ENCODE assay signal across 8 cellular contexts in the genomic region with DNA sequence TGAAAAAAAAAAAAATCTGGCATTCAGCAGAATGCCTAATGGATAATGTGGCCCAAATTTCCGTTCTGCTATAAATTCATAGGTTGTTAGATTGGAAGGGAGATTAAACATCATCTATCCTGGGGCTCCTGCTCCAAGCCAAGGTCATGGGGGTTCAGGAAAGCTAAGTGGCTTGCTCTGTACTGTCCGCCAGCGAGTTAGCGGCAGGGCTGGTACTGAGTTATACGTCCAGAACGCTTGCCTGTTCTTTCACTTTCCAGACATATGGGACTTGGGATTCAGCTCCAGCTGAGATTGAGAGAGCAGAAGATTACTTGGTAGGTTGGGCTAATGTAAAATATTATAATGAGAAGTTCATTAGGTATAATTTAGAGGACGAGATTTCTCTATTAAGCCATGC. TPM values are rescaled to one million over a fixed set of nuclear protein-coding genes. Genes with fewer than 3 reads are reported as not detected.
DNase-seq lines count a peak whose midpoint lies in the region; TF ChIP-seq lines count a peak whose summit lies in the region.

No MANE protein-coding gene starts in this region.

- in situ Hi-C loops in astrocyte of the spinal cord (cut with HindIII; ENCODE audit: low sequenced_read_pairs) = no loop called here

- H3F3A ChIP-seq in smooth muscle cell (ENCODE audit: low read depth) = peaks cover 5% of the 10 kb centered on the region

- peaks cover 65% of the 10 kb centered on the region for H3K79me2 ChIP-seq in smooth muscle cell (ENCODE audit: low read depth)

- H3K4me3 ChIP-seq in astrocyte of the spinal cord (ENCODE audit: low read depth, low read length) = peak overlapping the region; percentile 70
- peak overlapping the region; percentile 98 for H3K4me3 ChIP-seq in iPS-20b (ENCODE audit: low read length)
- peak overlapping the region; percentile 77 for H3K4me3 ChIP-seq in smooth muscle cell

- DNase-seq in SIG-M5 treated with dmso at 0.1 percent for 504 hours (lab: John Stamatoyannopoulos, UW; ENCODE audit: unreplicated experiment) (peak; percentile 1), SIG-M5 (lab: John Stamatoyannopoulos, UW) (no peak), NCI-H1105 treated with DMSO at 0.1 percent for 48 hours (lab: John Stamatoyannopoulos, UW) (peak; percentile 20), astrocyte of the spinal cord (ENCODE audit: low read depth, low spot score) (peak; percentile 58), smooth muscle cell (lab: John Stamatoyannopoulos, UW; ENCODE audit: unreplicated experiment) (no peak), NOMO-1 treated with dmso at 0.1 percent for 144 hours (lab: John Stamatoyannopoulos, UW; ENCODE audit: unreplicated experiment) (no peak), NCI-H2081 treated with DMSO at 0.1 percent for 48 hours (lab: John Stamatoyannopoulos, UW) (no peak)

- H3K36me3 ChIP-seq in iPS-20b (ENCODE audit: insufficient read depth, low read depth, low read length) (peaks cover 18% of the 10 kb centered on the region), smooth muscle cell (ENCODE audit: low read depth) (no peaks in the 10 kb centered on the region)

- H3K4me1 ChIP-seq in iPS-20b (ENCODE audit: insufficient read depth, low read length) (peaks cover 7% of the 10 kb centered on the region), smooth muscle cell (ENCODE audit: low read depth) (peaks cover 22% of the 10 kb centered on the region)

- H4K20me1 ChIP-seq in smooth muscle cell (ENCODE audit: low read depth) = peaks cover 29% of the 10 kb centered on the region

- H3K4me2 ChIP-seq in smooth muscle cell = peak overlapping the region; percentile 89

- H3K9ac ChIP-seq in iPS-20b (ENCODE audit: low read depth, low read length) = peak overlapping the region; percentile 93
- H3K9ac ChIP-seq in smooth muscle cell (ENCODE audit: low read depth) = peak overlapping the region; percentile 93

- peak overlapping the region; percentile 77 for H2AFZ ChIP-seq in smooth muscle cell (ENCODE audit: low read depth)

- TF ChIP-seq CTCF in astrocyte of the spinal cord (IDR thresholded peaks at IDR 0.05; ENCODE audit: low read depth, low read length) (no peak), smooth muscle cell (IDR thresholded peaks at IDR 0.05; ENCODE audit: borderline replicate concordance, insufficient read depth, poor library complexity, severe bottlenecking) (no peak)

- H3K27me3 ChIP-seq in iPS-20b (ENCODE audit: insufficient read depth, low read length) = no peaks in the 10 kb centered on the region
- no peaks in the 10 kb centered on the region for H3K27me3 ChIP-seq in smooth muscle cell (ENCODE audit: low read depth)

- H3K9me3 ChIP-seq in iPS-20b (ENCODE audit: insufficient read depth, low read depth, low read length) (no peaks in the 10 kb centered on the region), smooth muscle cell (replicated peaks; ENCODE audit: low read depth) (no peaks in the 10 kb centered on the region)

- no peak overlapping the region for H3K27ac ChIP-seq in iPS-20b (ENCODE audit: low read length)
- H3K27ac ChIP-seq in smooth muscle cell (ENCODE audit: low read depth) = peak overlapping the region; percentile 85

- WGBS in smooth muscle cell (ENCODE audit: low lambda C conversion rate) = 6% methylated on average over 7 of the region's 7 CpGs

RNA-seq across cellular contexts. Expression of a gene that starts 0.9 kb away (rescaled TPM):
- total RNA-seq in smooth muscle cell = 58.5 and 69.4 TPM in 2 replicates
- 64.0 and 66.1 TPM in 2 replicates for polyA plus RNA-seq in smooth muscle cell

RNA-seq across cellular contexts. Expression of a gene that starts 18.6 kb away (rescaled TPM):
- not detected in 2 replicates for total RNA-seq in smooth muscle cell
- polyA plus RNA-seq in smooth muscle cell = not detected in 2 replicates

RNA-seq across cellular contexts. Expression of a gene that starts 26.7 kb away (rescaled TPM):
- total RNA-seq in smooth muscle cell = not detected in 2 replicates
- 0.11 TPM in 1 of 2 replicates, not detected in the other for polyA plus RNA-seq in smooth muscle cell

RNA-seq across cellular contexts. Expression of a gene that starts 44.1 kb away (rescaled TPM):
- 0.22 and 0.49 TPM in 2 replicates for total RNA-seq in smooth muscle cell
- polyA plus RNA-seq in smooth muscle cell = 0.24 TPM in 1 of 2 replicates, not detected in the other

Comparison
In these comparisons a context has a peak if more than half of its experiments do, and no peak if none do; other contexts are left out.
1. DNase-seq: peak in SIG-M5 treated with dmso at 0.1 percent for 504 hours (single experiment), NCI-H1105 treated with DMSO at 0.1 percent for 48 hours (single experiment) and astrocyte of the spinal cord (single experiment); none in SIG-M5 (single experiment), smooth muscle cell (single experiment), NOMO-1 treated with dmso at 0.1 percent for 144 hours (single experiment) and NCI-H2081 treated with DMSO at 0.1 percent for 48 hours (single experiment).
2. Peak in every context shown above with its lines, with median percentiles within 50 percentile points of each other: H3K4me3 ChIP-seq.